ENCODE assay signal across 22 cellular contexts in the genomic region with DNA sequence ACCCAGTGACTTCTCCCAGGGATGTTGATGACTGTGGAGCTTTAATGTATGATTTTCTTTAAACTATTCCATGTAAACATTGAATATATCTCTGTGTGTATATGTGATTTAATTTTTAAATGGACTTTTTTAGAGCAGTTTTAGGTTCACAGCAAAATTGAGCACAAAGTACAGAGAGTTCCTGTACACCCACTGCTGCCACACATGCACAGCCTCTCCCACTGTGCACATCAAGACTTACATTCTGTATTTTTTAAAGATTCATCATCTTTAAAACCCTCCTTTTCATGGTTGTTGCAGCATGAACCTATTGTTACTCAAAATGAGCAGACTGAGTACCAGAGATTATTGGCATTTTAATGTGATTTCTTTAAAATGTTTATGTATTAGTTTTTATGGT. TPM values are rescaled to one million over a fixed set of nuclear protein-coding genes. Genes with fewer than 3 reads are reported as not detected.
"Had no signal": no experiment of that assay in that cellular context is flagged by ENCODE, and none has a peak within 500 bp of the region (broad histone marks: within the 10 kb centered on the region; RNA-seq: fewer than 3 reads in every experiment).

No MANE protein-coding gene starts in this region.

- H3K9me3 ChIP-seq: esophagus squamous epithelium, left lung, right lobe of liver, transverse colon, upper lobe of right lung, uterus had no signal

- H3K4me3 Mint-ChIP-seq: dendritic cell treated with granulocyte-macrophage colony-stimulating factor and Interleukin-4, amounts not matched to agents 40 ng/mL and 50 ng/mL, for 4 days; naive thymus-derived CD8-positive, alpha-beta T cell; nephron progenitor cell; stimulated activated memory B cell treated with anti-CD40 and anti-IgM and Interleukin-4, amounts not matched to agents 10 μg/mL and 1 μg/mL and 100 μg/mL, for 72 hours had no signal

- H3K36me3 Mint-ChIP-seq: naive thymus-derived CD8-positive, alpha-beta T cell; stimulated activated memory B cell treated with anti-CD40 and anti-IgM and Interleukin-4, amounts not matched to agents 10 μg/mL and 1 μg/mL and 100 μg/mL, for 72 hours had no signal

- H3K4me1 Mint-ChIP-seq: naive thymus-derived CD8-positive, alpha-beta T cell; stimulated activated memory B cell treated with anti-CD40 and anti-IgM and Interleukin-4, amounts not matched to agents 10 μg/mL and 1 μg/mL and 100 μg/mL, for 72 hours had no signal

- H3K27ac ChIP-seq: cardiac muscle cell, esophagus squamous epithelium, left lung, right lobe of liver, transverse colon, upper lobe of right lung, uterus had no signal

- H3K9me3 Mint-ChIP-seq: dendritic cell treated with granulocyte-macrophage colony-stimulating factor and Interleukin-4, amounts not matched to agents 40 ng/mL and 50 ng/mL, for 4 days; naive thymus-derived CD8-positive, alpha-beta T cell; nephron progenitor cell; stimulated activated memory B cell treated with anti-CD40 and anti-IgM and Interleukin-4, amounts not matched to agents 10 μg/mL and 1 μg/mL and 100 μg/mL, for 72 hours had no signal

- DNase-seq: effector memory CD4-positive, alpha-beta T cell; esophagus squamous epithelium; kidney; left cardiac atrium; left lung; mammary epithelial cell; mesendoderm; midbrain; naive thymus-derived CD8-positive, alpha-beta T cell; nephron progenitor cell; right lobe of liver; stimulated activated CD4-positive, alpha-beta T cell treated with anti-CD3 and anti-CD28 coated beads, Interleukin-4, amount 100 ng/mL, for 4 hours; stimulated activated naive CD8-positive, alpha-beta T cell treated with anti-CD3 and anti-CD28 coated beads, Interleukin-15, Interleukin-2, amounts not matched to agents 100 U/mL and 50 U/mL, for 24 hours; substantia nigra; transverse colon; upper lobe of right lung; uterus had no signal

- H3K27me3 Mint-ChIP-seq: dendritic cell treated with granulocyte-macrophage colony-stimulating factor and Interleukin-4, amounts not matched to agents 40 ng/mL and 50 ng/mL, for 4 days had no signal

- H3K4me1 ChIP-seq: esophagus squamous epithelium, right lobe of liver, transverse colon, uterus had no signal

- H3K36me3 ChIP-seq: cardiac muscle cell, esophagus squamous epithelium, left lung, right lobe of liver, transverse colon, upper lobe of right lung, uterus had no signal

- H3K27me3 ChIP-seq: left lung, right lobe of liver, transverse colon, upper lobe of right lung, uterus had no signal

- H3K27ac Mint-ChIP-seq: dendritic cell treated with granulocyte-macrophage colony-stimulating factor and Interleukin-4, amounts not matched to agents 40 ng/mL and 50 ng/mL, for 4 days; naive thymus-derived CD8-positive, alpha-beta T cell; nephron progenitor cell; stimulated activated memory B cell treated with anti-CD40 and anti-IgM and Interleukin-4, amounts not matched to agents 10 μg/mL and 1 μg/mL and 100 μg/mL, for 72 hours had no signal

- H3K4me3 ChIP-seq: cardiac muscle cell, esophagus squamous epithelium, left lung, right lobe of liver, transverse colon, upper lobe of right lung, uterus had no signal

RNA-seq across cellular contexts. Expression of gene WIPF3, which starts 51.3 kb away (rescaled TPM):
- total RNA-seq: osteocyte, pulmonary artery endothelial cell had no signal
